In genomic region chr6:84526631-84527030, GRCh38 we compare ENCODE assay signal across 19 cellular contexts.
DNase-seq lines count a peak whose midpoint lies in the region; ATAC-seq and TF ChIP-seq lines count a peak whose summit lies in the region.
"Had no signal": no experiment of that assay in that cellular context is flagged by ENCODE, and none has a peak within 500 bp of the region (broad histone marks: within the 10 kb centered on the region; RNA-seq: fewer than 3 reads in every experiment).

No MANE protein-coding gene starts in this region.

- no peak for TF ChIP-seq CTCF in GM06990 (IDR thresholded peaks at IDR 0.05; ENCODE audit: insufficient read depth, low read length, poor library complexity, severe bottlenecking)
- TF ChIP-seq CTCF in GM10266 (IDR thresholded peaks at IDR 0.05; ENCODE audit: control insufficient read depth, insufficient read depth, low read depth, missing control alignments): no peak

- H3K36me3 ChIP-seq in GM06990 (ENCODE audit: control insufficient read depth, insufficient read depth, low read length): no peaks in the 10 kb centered on the region
- H3K36me3 ChIP-seq: BLaER1 had no signal

- no peak overlapping the region for H3K4me3 ChIP-seq in GM06990 (replicated peaks; ENCODE audit: low read depth, low read length)
- H3K4me3 ChIP-seq: A549, BLaER1 had no signal

- DNase-seq in GM06990 (ENCODE audit: extremely low read depth, insufficient read length): peak; percentile 29
- DNase-seq in Kasumi-1 (lab: John Stamatoyannopoulos, UW): peak; percentile 44 to 50
- DNase-seq in SKM-1 treated with dmso at 0.1 percent for 144 hours (lab: John Stamatoyannopoulos, UW; ENCODE audit: unreplicated experiment): peak; percentile 49
- DNase-seq in effector CD8-positive, alpha-beta T cell (lab: John Stamatoyannopoulos, UW): no peak
- no peak for DNase-seq in GM10266 (ENCODE audit: extremely low spot score)
- no peak for DNase-seq in AG20443 (ENCODE audit: low spot score)
- DNase-seq in NCI-H1417 treated with DMSO at 0.1 percent for 48 hours (lab: John Stamatoyannopoulos, UW): no peak
- DNase-seq: CD4-positive, alpha-beta memory T cell; DMS153; GOT3; NCI-H1436; NCI-H1930; NCI-H526; SHP77 treated with DMSO at 0.1 percent for 48 hours had no signal

- no peaks in the 10 kb centered on the region for H3K27me3 ChIP-seq in GM06990 (replicated peaks; ENCODE audit: control insufficient read depth, insufficient read depth, low read length)
- H3K27me3 ChIP-seq: BLaER1 had no signal

- peak; percentile 43 for ATAC-seq in HG02884 (IDR thresholded peaks at IDR 0.05; ENCODE audit: unreplicated experiment)
- ATAC-seq: A549, HCT116, SK-N-SH treated with all-trans-retinoic acid at 6 μM for 48 hours had no signal

Comparison
In these comparisons a context has a peak if more than half of its experiments do, and no peak if none do; other contexts are left out.
1. DNase-seq: peak in GM06990 (single experiment), Kasumi-1 (2 of 2) and SKM-1 treated with dmso at 0.1 percent for 144 hours (single experiment); none in effector CD8-positive, alpha-beta T cell (single experiment), GM10266 (single experiment), AG20443 (single experiment) and NCI-H1417 treated with DMSO at 0.1 percent for 48 hours (single experiment).